8 cellular contexts compared by ENCODE assay signal in genomic region chr1:62912028-62912638, GRCh38.
A peak's percentile ranks its signal among the peaks of the same experiment; 100 is the strongest.
DNase-seq lines count a peak whose midpoint lies in the region; ATAC-seq and TF ChIP-seq lines count a peak whose summit lies in the region.

No MANE protein-coding gene starts in this region.

- peaks cover 12% of the 10 kb centered on the region for H3K27me3 Mint-ChIP-seq in activated T-cell treated with anti-CD3 and anti-CD28 coated beads, Interleukin-2, amount 50 U/mL, for 24 hours

- no peak overlapping the region for H3K27ac ChIP-seq in RWPE1

- peak; percentile 61 for TF ChIP-seq CTCF in RWPE1 (conservative IDR thresholded peaks at IDR 0.05; ENCODE audit: low read depth)

- H3K9me3 Mint-ChIP-seq in activated T-cell treated with anti-CD3 and anti-CD28 coated beads, Interleukin-2, amount 50 U/mL, for 24 hours = no peaks in the 10 kb centered on the region

- ATAC-seq in GM18868 (IDR thresholded peaks at IDR 0.05; ENCODE audit: unreplicated experiment) (peak; percentile 50), HG03159 (IDR thresholded peaks at IDR 0.05; ENCODE audit: unreplicated experiment) (no peak), HG03432 (IDR thresholded peaks at IDR 0.05; ENCODE audit: unreplicated experiment) (no peak)

- H3K27ac Mint-ChIP-seq in activated T-cell treated with anti-CD3 and anti-CD28 coated beads, Interleukin-2, amount 50 U/mL, for 24 hours = no peak overlapping the region

- no peaks in the 10 kb centered on the region for H3K36me3 Mint-ChIP-seq in activated T-cell treated with anti-CD3 and anti-CD28 coated beads, Interleukin-2, amount 50 U/mL, for 24 hours (ENCODE audit: low read depth)

- H3K4me1 Mint-ChIP-seq in activated T-cell treated with anti-CD3 and anti-CD28 coated beads, Interleukin-2, amount 50 U/mL, for 24 hours (ENCODE audit: low read depth) = peaks cover 10% of the 10 kb centered on the region

- POLR2A ChIA-PET in RWPE1 (lab: Yijun Ruan, JAX; ENCODE audit: low non-redundant PET) = no interaction called here

- H3K4me3 Mint-ChIP-seq in activated T-cell treated with anti-CD3 and anti-CD28 coated beads, Interleukin-2, amount 50 U/mL, for 24 hours = no peak overlapping the region

- CTCF ChIA-PET in RWPE1 (lab: Yijun Ruan, JAX) = interaction anchor here (0.7 kb wide), 2 partner anchors 169 to 983 kb away, joined by 3 to 4 read pairs; no protein-coding TSS in a partner anchor

- DNase-seq in AG08396 (ENCODE audit: low spot score) (peak; percentile 17), RWPE1 (ENCODE audit: low spot score) (peak; percentile 30), hepatic stellate cell (ENCODE audit: low spot score) (peak; percentile 10), NCI-H146 (lab: John Stamatoyannopoulos, UW) (no peak)
- no peak for DNase-seq in activated T-cell treated with anti-CD3 and anti-CD28 coated beads, Interleukin-2, amount 50 U/mL, for 24 hours

Comparison
In these comparisons a context has a peak if more than half of its experiments do, and no peak if none do; other contexts are left out.
1. DNase-seq: peak in AG08396 (single experiment), RWPE1 (single experiment) and hepatic stellate cell (single experiment); none in NCI-H146 (single experiment) and activated T-cell treated with anti-CD3 and anti-CD28 coated beads, Interleukin-2, amount 50 U/mL, for 24 hours (single experiment).